In genomic region chr18:13615432-13615861, GRCh38 we compare ENCODE assay signal across 13 cellular contexts.
A peak's percentile ranks its signal among the peaks of the same experiment; 100 is the strongest.
DNase-seq lines count a peak whose midpoint lies in the region; ATAC-seq, FAIRE-seq and TF ChIP-seq lines count a peak whose summit lies in the region.
"Had no signal": no experiment of that assay in that cellular context is flagged by ENCODE, and none has a peak within 500 bp of the region (broad histone marks: within the 10 kb centered on the region; RNA-seq: fewer than 3 reads in every experiment).

No MANE protein-coding gene starts in this region.

- DNase-seq in activated T-cell treated with anti-CD3 and anti-CD28 coated beads, Interleukin-2, amount 50 U/mL, for 24 hours: no peak
- no peak for DNase-seq in activated T-cell treated with anti-CD3 and anti-CD28 coated beads, Interleukin-2, amount 50 U/mL, for 1 hour
- DNase-seq in activated CD4-positive, alpha-beta memory T cell treated with anti-CD3 and anti-CD28 coated beads for 36 hours: peak; percentile 53
- no peak for DNase-seq in kidney
- no peak for DNase-seq in upper lobe of left lung
- no peak for DNase-seq in NCI-H2196 treated with DMSO at 0.1 percent for 48 hours (lab: John Stamatoyannopoulos, UW; ENCODE audit: unreplicated experiment)
- DNase-seq in retina: no peak
- DNase-seq: HFFc6, NCI-H526 had no signal

- no peaks in the 10 kb centered on the region for H3K9me3 ChIP-seq in kidney (ENCODE audit: control insufficient read depth in 1 of 2, low read length in 2 of 2)
- no peaks in the 10 kb centered on the region for H3K9me3 ChIP-seq in upper lobe of left lung

- H3K4me3 ChIP-seq in kidney (ENCODE audit: low read length in 2 of 2): no peak overlapping the region
- no peak overlapping the region for H3K4me3 ChIP-seq in upper lobe of left lung
- H3K4me3 ChIP-seq: neural progenitor cell had no signal

- peaks cover 30% of the 10 kb centered on the region for H3K36me3 Mint-ChIP-seq in activated T-cell treated with anti-CD3 and anti-CD28 coated beads, Interleukin-2, amount 50 U/mL, for 24 hours (ENCODE audit: low read depth)
- peaks cover 3% of the 10 kb centered on the region for H3K36me3 Mint-ChIP-seq in activated CD4-positive, alpha-beta memory T cell treated with anti-CD3 and anti-CD28 coated beads for 36 hours
- H3K36me3 Mint-ChIP-seq: neural progenitor cell had no signal

- ATAC-seq in upper lobe of left lung (ENCODE audit: low FRiP score in 2 of 2) (peak in 1 of 2 donors; percentile 2), HG03378 (IDR thresholded peaks at IDR 0.05; ENCODE audit: unreplicated experiment) (no peak)
- ATAC-seq: HepG2 had no signal

- H3K4me1 ChIP-seq in kidney (ENCODE audit: control insufficient read depth in 1 of 2, insufficient read depth in 1 of 2, low read depth in 1 of 2, low read length in 2 of 2): peaks cover 11 to 12% of the 10 kb centered on the region in 2 donors
- H3K4me1 ChIP-seq in upper lobe of left lung: peaks cover 24 to 57% (median 33%) of the 10 kb centered on the region in 4 donors

- H3K27ac ChIP-seq in kidney (ENCODE audit: low read depth in 2 of 2, low read length in 2 of 2) (peak overlapping the region; percentile 62 to 81), upper lobe of left lung (peak overlapping the region; percentile 62 to 78 (median 72))
- H3K27ac ChIP-seq: neural progenitor cell had no signal

- TF ChIP-seq POLR2A in upper lobe of left lung (IDR thresholded peaks at IDR 0.05): no peak

- peak overlapping the region; percentile 93 for H3K27ac Mint-ChIP-seq in activated T-cell treated with anti-CD3 and anti-CD28 coated beads, Interleukin-2, amount 50 U/mL, for 24 hours
- peak overlapping the region; percentile 92 for H3K27ac Mint-ChIP-seq in activated CD4-positive, alpha-beta memory T cell treated with anti-CD3 and anti-CD28 coated beads for 36 hours
- H3K27ac Mint-ChIP-seq: HFFc6, neural progenitor cell had no signal

- CTCF ChIA-PET in activated CD4-positive, alpha-beta memory T cell treated with anti-CD3 and anti-CD28 coated beads for 36 hours (lab: Charles Lee): interaction anchor here (0.8 to 9.5 kb wide), 5 partner anchors 38 to 399 kb away, joined by 3 to 86 read pairs (median 3); no protein-coding TSS in a partner anchor

- H3K27me3 Mint-ChIP-seq in activated T-cell treated with anti-CD3 and anti-CD28 coated beads, Interleukin-2, amount 50 U/mL, for 24 hours: no peaks in the 10 kb centered on the region
- H3K27me3 Mint-ChIP-seq in activated CD4-positive, alpha-beta memory T cell treated with anti-CD3 and anti-CD28 coated beads for 36 hours: no peaks in the 10 kb centered on the region

- no peak overlapping the region for H3K9ac ChIP-seq in kidney (ENCODE audit: low read length in 2 of 2)
- H3K9ac ChIP-seq: neural progenitor cell had no signal

- WGBS in upper lobe of left lung, 2 donors: 57 to 70% methylated on average over 8 of the region's 8 CpGs

- no peak for FAIRE-seq in kidney (lab: Jason Lieb, UNC)
- FAIRE-seq: HepG2, TTC549 had no signal

- intact Hi-C loops in activated CD4-positive, alpha-beta memory T cell treated with anti-CD3 and anti-CD28 coated beads for 36 hours (cut with micrococcal nuclease): loop anchor here (1.0 to 5.0 kb wide), 3 partner anchors 48 to 323 kb away; no protein-coding TSS in a partner anchor
- intact Hi-C loops in kidney (cut with DNase I): no loop called here

- peak in 2 of 4 donors; percentile 28 to 50 for TF ChIP-seq EP300 in upper lobe of left lung (IDR thresholded peaks at IDR 0.05)

- peak overlapping the region; percentile 77 for H3K4me3 Mint-ChIP-seq in activated T-cell treated with anti-CD3 and anti-CD28 coated beads, Interleukin-2, amount 50 U/mL, for 24 hours
- peak overlapping the region; percentile 64 for H3K4me3 Mint-ChIP-seq in activated CD4-positive, alpha-beta memory T cell treated with anti-CD3 and anti-CD28 coated beads for 36 hours
- H3K4me3 Mint-ChIP-seq: HFFc6, neural progenitor cell had no signal

- no peaks in the 10 kb centered on the region for H3K9me3 Mint-ChIP-seq in activated T-cell treated with anti-CD3 and anti-CD28 coated beads, Interleukin-2, amount 50 U/mL, for 24 hours
- H3K9me3 Mint-ChIP-seq in activated CD4-positive, alpha-beta memory T cell treated with anti-CD3 and anti-CD28 coated beads for 36 hours: no peaks in the 10 kb centered on the region
- H3K9me3 Mint-ChIP-seq: HFFc6 had no signal

- peaks cover 85% of the 10 kb centered on the region for H3K4me1 Mint-ChIP-seq in activated T-cell treated with anti-CD3 and anti-CD28 coated beads, Interleukin-2, amount 50 U/mL, for 24 hours (ENCODE audit: low read depth)
- peaks cover 77% of the 10 kb centered on the region for H3K4me1 Mint-ChIP-seq in activated CD4-positive, alpha-beta memory T cell treated with anti-CD3 and anti-CD28 coated beads for 36 hours (ENCODE audit: low read depth)

- TF ChIP-seq CTCF in kidney (IDR thresholded peaks at IDR 0.05; ENCODE audit: borderline replicate concordance, extremely low read depth, insufficient read depth): no peak
- TF ChIP-seq CTCF in upper lobe of left lung (IDR thresholded peaks at IDR 0.05): no peak

- POLR2A ChIA-PET in activated CD4-positive, alpha-beta memory T cell treated with anti-CD3 and anti-CD28 coated beads for 36 hours (lab: Charles Lee): interaction anchor here (0.6 to 4.7 kb wide), 3 partner anchors 38 to 193 kb away, joined by 3 to 39 read pairs (median 4); no protein-coding TSS in a partner anchor

- H3K27me3 ChIP-seq in upper lobe of left lung: no peaks in the 10 kb centered on the region

- H3K36me3 ChIP-seq in kidney (ENCODE audit: control insufficient read depth in 1 of 2, insufficient read depth in 2 of 2, low read length in 2 of 2): no peaks in the 10 kb centered on the region
- no peaks in the 10 kb centered on the region for H3K36me3 ChIP-seq in upper lobe of left lung
- H3K36me3 ChIP-seq: neural progenitor cell had no signal
